Comparison of ENCODE assay signal across 11 cellular contexts in the genomic region with DNA sequence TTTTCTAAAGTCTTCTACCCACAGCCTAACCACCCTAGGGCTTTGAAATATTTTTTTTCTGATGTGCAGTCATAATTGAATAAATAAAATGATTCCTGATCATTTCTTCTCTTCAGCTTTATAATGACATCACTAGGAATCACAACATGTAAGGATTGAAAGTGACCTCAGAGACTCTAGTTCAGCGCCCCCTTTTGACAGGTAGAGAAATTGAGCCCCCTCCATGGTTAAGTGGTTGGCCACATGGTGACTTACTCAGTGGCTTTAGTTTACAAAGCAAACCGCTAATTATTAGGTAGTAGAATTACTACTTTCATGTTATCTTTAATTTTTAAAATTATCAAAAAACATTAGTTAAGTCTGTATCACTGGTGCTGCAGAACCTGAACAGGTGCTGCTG. TPM values are rescaled to one million over a fixed set of nuclear protein-coding genes. Genes with fewer than 3 reads are reported as not detected.
DNase-seq lines count a peak whose midpoint lies in the region; ATAC-seq, FAIRE-seq and TF ChIP-seq lines count a peak whose summit lies in the region.
"Had no signal": no experiment of that assay in that cellular context is flagged by ENCODE, and none has a peak within 500 bp of the region (broad histone marks: within the 10 kb centered on the region; RNA-seq: fewer than 3 reads in every experiment).

No MANE protein-coding gene starts in this region.

- DNase-seq in NCI-H524 (lab: John Stamatoyannopoulos, UW): peak; percentile 19 to 36
- DNase-seq in NCI-H524 treated with DMSO at 0.1 percent for 48 hours (lab: John Stamatoyannopoulos, UW): no peak
- peak; percentile 46 for DNase-seq in LHCN-M2 (ENCODE audit: low read depth)
- peak; percentile 37 for DNase-seq in bronchial epithelial cell (ENCODE audit: low read depth)
- no peak for DNase-seq in retinal pigment epithelial cell (ENCODE audit: low read depth)
- DNase-seq in NK-92 treated with Interleukin-12 subunit alpha and Interleukin-12 subunit beta, amount 100 ng/mL, for 24 hours (lab: John Stamatoyannopoulos, UW): no peak
- DNase-seq in stimulated activated CD4-positive, alpha-beta T cell treated with anti-CD3 and anti-CD28 coated beads, Interleukin-15, amount 100 ng/mL, for 24 hours: no peak
- DNase-seq: activated naive CD8-positive, alpha-beta T cell treated with anti-CD3 and anti-CD28 coated beads, Interleukin-2, amount 10 ng/mL, durations not matched to agents 7 days and 5 days; NCI-H1048 had no signal

- no peak overlapping the region for H3K4me3 ChIP-seq in bronchial epithelial cell (ENCODE audit: low read depth, low read length)
- H3K4me3 ChIP-seq in retinal pigment epithelial cell (ENCODE audit: low read length): no peak overlapping the region

- no peaks in the 10 kb centered on the region for H3K36me3 ChIP-seq in bronchial epithelial cell (ENCODE audit: control insufficient read depth, insufficient read depth, low read length)
- H3K36me3 ChIP-seq: neutrophil had no signal

- no peak for FAIRE-seq in bronchial epithelial cell (lab: Jason Lieb, UNC)

- no peak for ATAC-seq in HG03571 (IDR thresholded peaks at IDR 0.05; ENCODE audit: unreplicated experiment)

- H3K27me3 ChIP-seq in bronchial epithelial cell (ENCODE audit: control insufficient read depth, insufficient read depth, low read length): no peaks in the 10 kb centered on the region
- H3K27me3 ChIP-seq: neutrophil had no signal

- TF ChIP-seq CTCF in bronchial epithelial cell (IDR thresholded peaks at IDR 0.05; ENCODE audit: insufficient read depth, low read length, severe bottlenecking): peak; percentile 44
- TF ChIP-seq CTCF in retinal pigment epithelial cell (conservative IDR thresholded peaks at IDR 0.05; ENCODE audit: low read depth, low read length): peak; percentile 57

RNA-seq across cellular contexts. Expression of a gene that starts 13.3 kb away (rescaled TPM):
- total RNA-seq in LHCN-M2 (2014; rRNA removed) (0.06 and 0.57 TPM in 2 replicates), bronchial epithelial cell (0.51 and 0.53 TPM in 2 replicates)
- polyA plus RNA-seq in LHCN-M2 (2012): 0.16 TPM

Comparison
In these comparisons a context has a peak if more than half of its experiments do, and no peak if none do; other contexts are left out.
1. DNase-seq: peak in NCI-H524 (2 of 2), LHCN-M2 (single experiment) and bronchial epithelial cell (single experiment); none in NCI-H524 treated with DMSO at 0.1 percent for 48 hours (single experiment), retinal pigment epithelial cell (single experiment), NK-92 treated with Interleukin-12 subunit alpha and Interleukin-12 subunit beta, amount 100 ng/mL, for 24 hours (single experiment) and stimulated activated CD4-positive, alpha-beta T cell treated with anti-CD3 and anti-CD28 coated beads, Interleukin-15, amount 100 ng/mL, for 24 hours (single experiment).